Comparison of ENCODE assay signal across 10 cellular contexts in genomic region chr5:149162401-149163084, GRCh38. TPM values are rescaled to one million over a fixed set of nuclear protein-coding genes. Genes with fewer than 3 reads are reported as not detected.
A peak's percentile ranks its signal among the peaks of the same experiment; 100 is the strongest.
DNase-seq lines count a peak whose midpoint lies in the region; ATAC-seq and TF ChIP-seq lines count a peak whose summit lies in the region.
"Had no signal": no experiment of that assay in that cellular context is flagged by ENCODE, and none has a peak within 500 bp of the region (broad histone marks: within the 10 kb centered on the region; RNA-seq: fewer than 3 reads in every experiment).

No MANE protein-coding gene starts in this region.

- POLR2A ChIA-PET in Panc1 (lab: Charles Lee), result no interaction called here
- POLR2A ChIA-PET in HEK293T (lab: Yijun Ruan, JAX), result no interaction called here

- in situ Hi-C loops in Panc1 (cut with HindIII; ENCODE audit: low pct_unique_long_range_greater_than_20kb, low sequenced_read_pairs), result no loop called here

- H3K27ac ChIP-seq in Panc1 (ENCODE audit: low read length), result 0 out of 2 replicates have a peak overlapping the region, but pooled peaks have one; percentile 23

- no peaks in the 10 kb centered on the region for H3K9me3 ChIP-seq in Panc1 (ENCODE audit: control insufficient read depth, insufficient read depth, low read depth, low read length)

- no peaks in the 10 kb centered on the region for H3K36me3 ChIP-seq in Panc1 (ENCODE audit: control insufficient read depth, insufficient read depth, low read length)

- H3K4me1 ChIP-seq in Panc1 (ENCODE audit: control insufficient read depth, insufficient read depth, low read length), result no peaks in the 10 kb centered on the region; the same call in 1 of the 2 replicates

- H3K27me3 ChIP-seq in Panc1 (ENCODE audit: control insufficient read depth, insufficient read depth, low read length), result no peaks in the 10 kb centered on the region

- H3K4me3 ChIP-seq in Panc1 (ENCODE audit: low read depth in 2 of 2, low read length in 2 of 2), result no peak overlapping the region

- peak; percentile 89 for ATAC-seq in GM18907 (IDR thresholded peaks at IDR 0.05; ENCODE audit: unreplicated experiment)
- peak; percentile 79 for ATAC-seq in HG02798 (IDR thresholded peaks at IDR 0.05; ENCODE audit: poor library complexity, unreplicated experiment)
- peak; percentile 55; the same call in 1 of the 2 replicates for ATAC-seq in Panc1

- no peak for DNase-seq in Panc1 (ENCODE audit: low read depth, low spot score)
- DNase-seq in lung microvascular endothelial cell (ENCODE audit: low read depth in 2 of 2), result peak; percentile 70 to 80
- DNase-seq in HuH-7.5 (ENCODE audit: low spot score), result no peak
- DNase-seq in inferior parietal cortex (ENCODE audit: extremely low spot score), result no peak
- DNase-seq in HEK293T (ENCODE audit: extremely low spot score), result no peak
- DNase-seq in T1000 (lab: John Stamatoyannopoulos, UW), result no peak
- DNase-seq: GDM1, trophoblast cell had no signal

- no TSS peak for BruUV-seq in Panc1 (replicated peaks; lab: Mats Ljungman, UMichigan)

- intact Hi-C loops in Panc1 (cut with micrococcal nuclease; ENCODE audit: unreplicated experiment), result no loop called here

- CTCF ChIA-PET in Panc1 (lab: Charles Lee), result no interaction called here
- CTCF ChIA-PET in HEK293T (lab: Yijun Ruan, JAX), result no interaction called here

- TF ChIP-seq CTCF in Panc1 (IDR thresholded peaks at IDR 0.05), result no peak

TF ChIP-seq in HEK293T, 16 proteins besides CTCF, POLR2A, EP300 and RAD21:
- TF ChIP-seq ZNF384 (IDR thresholded peaks at IDR 0.05) (no peak), PKNOX1 (IDR thresholded peaks at IDR 0.05) (no peak), SP1 (IDR thresholded peaks at IDR 0.05) (no peak), HDGF (IDR thresholded peaks at IDR 0.05; ENCODE audit: borderline replicate concordance) (no peak)

RNA-seq across cellular contexts. Expression of gene ABLIM3, which starts 21.2 kb away (rescaled TPM):
- total RNA-seq in Panc1 (2021; ENCODE audit: unreplicated experiment) (12.9 TPM), lung microvascular endothelial cell (19.4 and 20.0 TPM in 2 replicates)
- 16.2 TPM for polyA plus RNA-seq in Panc1 (2012; ENCODE audit: insufficient read length)

Comparison
In these comparisons a context has a peak if more than half of its experiments do, and no peak if none do; other contexts are left out.
1. DNase-seq: peak in lung microvascular endothelial cell (2 of 2); none in Panc1 (single experiment), HuH-7.5 (single experiment), inferior parietal cortex (single experiment), HEK293T (single experiment) and T1000 (single experiment).
2. Peak in every context shown above with its lines, with median percentiles within 50 percentile points of each other: ATAC-seq.